In genomic region chr11:13667795-13668101, GRCh38 we compare ENCODE assay signal across 8 cellular contexts. TPM values are rescaled to one million over a fixed set of nuclear protein-coding genes. Genes with fewer than 3 reads are reported as not detected.
DNase-seq lines count a peak whose midpoint lies in the region; ATAC-seq lines count a peak whose summit lies in the region.

No MANE protein-coding gene starts in this region.

- peak overlapping the region; percentile 20 for H3K27ac Mint-ChIP-seq in activated T-helper 17 cell treated with anti-CD3 and anti-CD28 coated beads, Interleukin-2, amount 50 U/mL, for 72 hours

- peaks cover 3% of the 10 kb centered on the region for H3K27me3 Mint-ChIP-seq in activated T-helper 17 cell treated with anti-CD3 and anti-CD28 coated beads, Interleukin-2, amount 50 U/mL, for 72 hours

- ATAC-seq in activated T-helper 17 cell treated with anti-CD3 and anti-CD28 coated beads, Interleukin-2, amount 50 U/mL, for 72 hours (replicated peaks): no peak

- H3K36me3 ChIP-seq in iPS-20b (ENCODE audit: insufficient read depth, low read depth, low read length) (no peaks in the 10 kb centered on the region), stomach smooth muscle (ENCODE audit: control insufficient read depth in 2 of 2, insufficient read depth in 2 of 2, low read length in 2 of 2) (no peaks in the 10 kb centered on the region)

- DNase-seq in NCI-H345 (lab: John Stamatoyannopoulos, UW) (peak; percentile 49), NCI-H345 treated with DMSO at 0.1 percent for 48 hours (lab: John Stamatoyannopoulos, UW; ENCODE audit: unreplicated experiment) (no peak), epidermal melanocyte (ENCODE audit: insufficient read length, low spot score) (no peak), glomerular visceral epithelial cell (ENCODE audit: extremely low spot score) (no peak)
- no peak for DNase-seq in activated CD4-positive, alpha-beta T cell treated with anti-CD3 and anti-CD28 coated beads, Interleukin-2, amount 50 U/mL, for 48 hours

- H3K9me3 ChIP-seq in iPS-20b (ENCODE audit: insufficient read depth, low read depth, low read length) (no peaks in the 10 kb centered on the region), stomach smooth muscle (ENCODE audit: control insufficient read depth in 2 of 2, low read length in 2 of 2) (no peaks in the 10 kb centered on the region)

- H3K4me3 ChIP-seq in iPS-20b (ENCODE audit: low read length) (peak overlapping the region; percentile 99), stomach smooth muscle (ENCODE audit: low read length in 2 of 2) (peak overlapping the region; percentile 87)

- H3K27me3 ChIP-seq in iPS-20b (ENCODE audit: insufficient read depth, low read length) (peaks cover 8% of the 10 kb centered on the region; the same call in 1 of the 2 replicates), stomach smooth muscle (ENCODE audit: control insufficient read depth in 1 of 2, insufficient read depth in 2 of 2, low read length in 2 of 2) (no peaks in the 10 kb centered on the region)

- H3K4me3 Mint-ChIP-seq in activated T-helper 17 cell treated with anti-CD3 and anti-CD28 coated beads, Interleukin-2, amount 50 U/mL, for 72 hours: peak overlapping the region; percentile 89

- H3K9ac ChIP-seq in iPS-20b (ENCODE audit: low read depth, low read length) (peak overlapping the region; percentile 86), stomach smooth muscle (ENCODE audit: low read length in 2 of 2) (peak overlapping the region; percentile 84 to 92)

- H3K9me3 Mint-ChIP-seq in activated T-helper 17 cell treated with anti-CD3 and anti-CD28 coated beads, Interleukin-2, amount 50 U/mL, for 72 hours: no peaks in the 10 kb centered on the region

- H3K27ac ChIP-seq in iPS-20b (ENCODE audit: low read length): no peak overlapping the region
- peak overlapping the region; percentile 73 for H3K27ac ChIP-seq in stomach smooth muscle (ENCODE audit: low read length)

- H3K4me1 ChIP-seq in iPS-20b (ENCODE audit: insufficient read depth, low read length) (peaks cover 11% of the 10 kb centered on the region), stomach smooth muscle (ENCODE audit: control insufficient read depth, insufficient read depth, low read length) (peaks cover 16% of the 10 kb centered on the region)

- peaks cover 23% of the 10 kb centered on the region for H3K36me3 Mint-ChIP-seq in activated T-helper 17 cell treated with anti-CD3 and anti-CD28 coated beads, Interleukin-2, amount 50 U/mL, for 72 hours (ENCODE audit: low read depth)

- peaks cover 32% of the 10 kb centered on the region for H3K4me1 Mint-ChIP-seq in activated T-helper 17 cell treated with anti-CD3 and anti-CD28 coated beads, Interleukin-2, amount 50 U/mL, for 72 hours

RNA-seq across cellular contexts. Expression of gene FAR1, which starts 0.7 kb away (rescaled TPM):
- total RNA-seq in activated T-helper 17 cell treated with anti-CD3 and anti-CD28 coated beads, Interleukin-2, amount 50 U/mL, for 72 hours: 10 to 100 TPM; 22.7 to 48.4 TPM
